17 cellular contexts compared by ENCODE assay signal in the genomic region with DNA sequence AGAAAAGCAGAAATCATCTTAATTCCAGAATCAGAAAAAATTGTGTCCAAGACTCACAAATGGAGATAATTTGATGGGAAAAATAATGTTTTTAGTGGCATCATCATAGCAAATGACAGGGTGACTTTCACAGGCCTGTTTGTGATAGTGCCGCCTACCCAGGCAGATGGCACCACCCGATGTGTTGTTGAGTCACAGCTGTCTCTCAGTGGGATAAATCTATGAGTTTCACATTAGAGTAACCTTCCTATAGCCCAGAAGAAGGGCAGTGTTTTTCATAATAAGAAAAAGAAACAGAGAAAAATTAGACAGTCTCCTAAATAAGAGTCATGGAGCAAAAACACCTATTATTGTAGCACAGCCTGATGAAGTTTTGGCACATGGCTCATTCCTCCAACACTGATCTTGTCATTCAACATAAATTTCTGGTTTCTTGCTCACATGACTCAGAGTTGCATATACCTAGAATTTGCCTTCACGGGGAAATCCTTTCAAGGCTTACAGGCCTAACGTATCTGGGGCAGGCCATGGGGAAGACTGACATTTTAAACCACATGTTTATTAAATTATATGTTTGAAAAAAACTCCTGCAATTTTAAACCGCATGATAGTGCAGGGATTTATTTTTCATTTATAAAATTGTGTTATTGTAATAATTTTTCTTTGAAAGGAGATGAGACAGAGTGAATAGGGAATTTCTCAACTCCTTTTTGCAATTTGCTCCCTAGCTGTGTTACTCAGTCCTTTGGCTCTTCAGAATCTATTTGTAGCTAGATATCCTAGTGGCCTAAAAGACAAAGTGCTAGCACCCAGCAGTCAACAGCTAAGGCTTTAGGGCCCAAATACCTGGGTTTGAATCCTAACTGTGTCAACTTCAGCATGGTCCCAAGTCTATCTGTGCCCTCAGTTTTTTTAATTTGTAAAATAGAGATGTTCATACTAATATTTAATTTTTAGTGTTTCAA.
DNase-seq lines count a peak whose midpoint lies in the region; ATAC-seq and TF ChIP-seq lines count a peak whose summit lies in the region.
"Had no signal": no experiment of that assay in that cellular context is flagged by ENCODE, and none has a peak within 500 bp of the region (broad histone marks: within the 10 kb centered on the region; RNA-seq: fewer than 3 reads in every experiment).

No MANE protein-coding gene starts in this region.

- peaks cover 17% of the 10 kb centered on the region for H3K4me1 ChIP-seq in Caco-2

- H3K36me3 Mint-ChIP-seq in HFFc6 (ENCODE audit: low read depth) = peaks cover 3% of the 10 kb centered on the region; the same call in 1 of the 2 replicates
- 0 out of 2 replicates have a peak, but pooled peaks cover 8% of the 10 kb centered on the region for H3K36me3 Mint-ChIP-seq in WTC11
- no peaks in the 10 kb centered on the region for H3K36me3 Mint-ChIP-seq in glutamatergic neuron (ENCODE audit: unreplicated experiment)
- no peaks in the 10 kb centered on the region for H3K36me3 Mint-ChIP-seq in osteocyte (ENCODE audit: unreplicated experiment)
- no peaks in the 10 kb centered on the region for H3K36me3 Mint-ChIP-seq in Caco-2 (ENCODE audit: insufficient read depth, unreplicated experiment)
- H3K36me3 Mint-ChIP-seq: activated naive CD4-positive, alpha-beta T cell treated with anti-CD3 and anti-CD28 coated beads, Interleukin-2, amount 50 U/mL, for 72 hours; type B pancreatic cell had no signal

- TF ChIP-seq CTCF in HFFc6 (IDR thresholded peaks at IDR 0.05) (0 out of 2 replicates have a peak, but pooled peaks have one; percentile 17), WTC11 (IDR thresholded peaks at IDR 0.05) (no peak), glutamatergic neuron (IDR thresholded peaks at IDR 0.05; ENCODE audit: partially characterized antibody, unreplicated experiment) (no peak), osteocyte (IDR thresholded peaks at IDR 0.05) (no peak), Caco-2 (IDR thresholded peaks at IDR 0.05; ENCODE audit: insufficient read depth in 1 of 2, low read depth in 1 of 2, low read length in 1 of 2, severe bottlenecking in 1 of 2, unreplicated experiment in 1 of 2) (no peak)

- H3K27me3 Mint-ChIP-seq in HFFc6 (ENCODE audit: insufficient read depth) = no peaks in the 10 kb centered on the region; the same call in 1 of the 2 replicates
- no peaks in the 10 kb centered on the region for H3K27me3 Mint-ChIP-seq in WTC11 (ENCODE audit: low read depth)
- H3K27me3 Mint-ChIP-seq in glutamatergic neuron (ENCODE audit: unreplicated experiment) = no peaks in the 10 kb centered on the region
- H3K27me3 Mint-ChIP-seq in osteocyte (ENCODE audit: unreplicated experiment) = no peaks in the 10 kb centered on the region
- H3K27me3 Mint-ChIP-seq in Caco-2 (ENCODE audit: insufficient read depth, unreplicated experiment) = no peaks in the 10 kb centered on the region
- H3K27me3 Mint-ChIP-seq: type B pancreatic cell had no signal

- peaks cover 14% of the 10 kb centered on the region; the same call in 1 of the 2 replicates for H3K9me3 ChIP-seq in Caco-2

- H3K4me1 Mint-ChIP-seq in HFFc6 (ENCODE audit: low read depth) = peaks cover 28% of the 10 kb centered on the region
- H3K4me1 Mint-ChIP-seq in WTC11 = peaks cover 20% of the 10 kb centered on the region
- H3K4me1 Mint-ChIP-seq in glutamatergic neuron (ENCODE audit: low read depth, unreplicated experiment) = peaks cover 21% of the 10 kb centered on the region
- peaks cover 6% of the 10 kb centered on the region for H3K4me1 Mint-ChIP-seq in osteocyte (ENCODE audit: unreplicated experiment)
- H3K4me1 Mint-ChIP-seq in Caco-2 (ENCODE audit: low read depth, unreplicated experiment) = peaks cover 21% of the 10 kb centered on the region

- intact Hi-C loops in Caco-2 (cut with micrococcal nuclease; ENCODE audit: unreplicated experiment) = loop anchor here (5.0 kb wide), 1 partner anchor 33 kb away; no protein-coding TSS in a partner anchor

- no peaks in the 10 kb centered on the region for H3K36me3 ChIP-seq in Caco-2 (ENCODE audit: control insufficient read depth, insufficient read depth, low read length)

- H3K4me3 ChIP-seq in Caco-2 (ENCODE audit: low read depth, low read length) = no peak overlapping the region

- POLR2A ChIA-PET in WTC11 (lab: Charles Lee) = no interaction called here
- POLR2A ChIA-PET in Caco-2 (lab: Charles Lee) = no interaction called here

- BruUV-seq in Caco-2 (replicated peaks; lab: Mats Ljungman, UMichigan) = no TSS peak

- no peaks in the 10 kb centered on the region; the same call in 1 of the 2 replicates for H3K9me3 Mint-ChIP-seq in HFFc6
- H3K9me3 Mint-ChIP-seq in WTC11 = peaks cover 18% of the 10 kb centered on the region
- H3K9me3 Mint-ChIP-seq in glutamatergic neuron (ENCODE audit: unreplicated experiment) = peaks cover 1% of the 10 kb centered on the region
- H3K9me3 Mint-ChIP-seq in osteocyte (ENCODE audit: unreplicated experiment) = peaks cover 5% of the 10 kb centered on the region
- peaks cover 16% of the 10 kb centered on the region for H3K9me3 Mint-ChIP-seq in Caco-2 (ENCODE audit: unreplicated experiment)
- H3K9me3 Mint-ChIP-seq: activated naive CD4-positive, alpha-beta T cell treated with anti-CD3 and anti-CD28 coated beads, Interleukin-2, amount 50 U/mL, for 72 hours; T-helper 1 cell treated with Interleukin-12 subunit alpha and Interleukin-12 subunit beta and Interleukin-4 antibody, amounts not matched to agents 30 μg/mL and 1 μg/mL, for 36 hours had no signal

- H3K27ac Mint-ChIP-seq in HFFc6 (peak overlapping the region; percentile 42), WTC11 (no peak overlapping the region), glutamatergic neuron (ENCODE audit: unreplicated experiment) (peak overlapping the region; percentile 59), osteocyte (ENCODE audit: unreplicated experiment) (no peak overlapping the region), Caco-2 (ENCODE audit: unreplicated experiment) (no peak overlapping the region)
- H3K27ac Mint-ChIP-seq: activated naive CD4-positive, alpha-beta T cell treated with anti-CD3 and anti-CD28 coated beads, Interleukin-2, amount 50 U/mL, for 72 hours; T-helper 1 cell treated with Interleukin-12 subunit alpha and Interleukin-12 subunit beta and Interleukin-4 antibody, amounts not matched to agents 30 μg/mL and 1 μg/mL, for 36 hours; type B pancreatic cell had no signal

- DNase-seq in DMS 273 (lab: John Stamatoyannopoulos, UW; ENCODE audit: unreplicated experiment) (peak; percentile 43), HFFc6 (no peak), WTC11 (ENCODE audit: low spot score) (no peak), glutamatergic neuron (no peak), osteocyte (ENCODE audit: extremely low spot score, unreplicated experiment) (no peak), NCI-H2081 treated with DMSO at 0.1 percent for 48 hours (lab: John Stamatoyannopoulos, UW) (no peak), mucosa of gallbladder (ENCODE audit: low spot score) (no peak), Caco-2 (no peak)
- DNase-seq: activated CD8-positive, alpha-beta memory T cell treated with anti-CD3 and anti-CD28 coated beads, Interleukin-2, amount 50 U/mL, for 48 hours; Calu3; kidney; stimulated activated CD4-positive, alpha-beta T cell treated with anti-CD3 and anti-CD28 coated beads, Interleukin-4, amount 100 ng/mL, for 4 hours had no signal

- CTCF ChIA-PET in WTC11 (lab: Charles Lee) (interaction anchor here (0.6 kb wide), 1 partner anchor 83 kb away, joined by 3 read pairs; no protein-coding TSS in a partner anchor), Caco-2 (lab: Charles Lee) (no interaction called here)

- H3K4me3 Mint-ChIP-seq in HFFc6 (no peak overlapping the region), WTC11 (no peak overlapping the region), glutamatergic neuron (ENCODE audit: unreplicated experiment) (no peak overlapping the region), osteocyte (ENCODE audit: unreplicated experiment) (no peak overlapping the region), Caco-2 (ENCODE audit: unreplicated experiment) (no peak overlapping the region)
- H3K4me3 Mint-ChIP-seq: T-helper 1 cell treated with Interleukin-12 subunit alpha and Interleukin-12 subunit beta and Interleukin-4 antibody, amounts not matched to agents 30 μg/mL and 1 μg/mL, for 36 hours; type B pancreatic cell had no signal

- no peaks in the 10 kb centered on the region for H3K27me3 ChIP-seq in Caco-2 (replicated peaks; ENCODE audit: control insufficient read depth, insufficient read depth, low read length)

- peak; percentile 69; the same call in 1 of the 2 replicates for ATAC-seq in WTC11
- ATAC-seq: activated CD4-positive, CD25-positive, alpha-beta regulatory T cell treated with anti-CD3 and anti-CD28 coated beads, Interleukin-2, amount 50 U/mL, for 24 hours; HCT116 had no signal

TF ChIP-seq in WTC11, 78 proteins besides CTCF, POLR2A, EP300 and RAD21 (continues in another document):
- TF ChIP-seq ZNF423 (CRISPR knock-in tag; IDR thresholded peaks at IDR 0.05) = no peak
- TF ChIP-seq, protein P1, sequence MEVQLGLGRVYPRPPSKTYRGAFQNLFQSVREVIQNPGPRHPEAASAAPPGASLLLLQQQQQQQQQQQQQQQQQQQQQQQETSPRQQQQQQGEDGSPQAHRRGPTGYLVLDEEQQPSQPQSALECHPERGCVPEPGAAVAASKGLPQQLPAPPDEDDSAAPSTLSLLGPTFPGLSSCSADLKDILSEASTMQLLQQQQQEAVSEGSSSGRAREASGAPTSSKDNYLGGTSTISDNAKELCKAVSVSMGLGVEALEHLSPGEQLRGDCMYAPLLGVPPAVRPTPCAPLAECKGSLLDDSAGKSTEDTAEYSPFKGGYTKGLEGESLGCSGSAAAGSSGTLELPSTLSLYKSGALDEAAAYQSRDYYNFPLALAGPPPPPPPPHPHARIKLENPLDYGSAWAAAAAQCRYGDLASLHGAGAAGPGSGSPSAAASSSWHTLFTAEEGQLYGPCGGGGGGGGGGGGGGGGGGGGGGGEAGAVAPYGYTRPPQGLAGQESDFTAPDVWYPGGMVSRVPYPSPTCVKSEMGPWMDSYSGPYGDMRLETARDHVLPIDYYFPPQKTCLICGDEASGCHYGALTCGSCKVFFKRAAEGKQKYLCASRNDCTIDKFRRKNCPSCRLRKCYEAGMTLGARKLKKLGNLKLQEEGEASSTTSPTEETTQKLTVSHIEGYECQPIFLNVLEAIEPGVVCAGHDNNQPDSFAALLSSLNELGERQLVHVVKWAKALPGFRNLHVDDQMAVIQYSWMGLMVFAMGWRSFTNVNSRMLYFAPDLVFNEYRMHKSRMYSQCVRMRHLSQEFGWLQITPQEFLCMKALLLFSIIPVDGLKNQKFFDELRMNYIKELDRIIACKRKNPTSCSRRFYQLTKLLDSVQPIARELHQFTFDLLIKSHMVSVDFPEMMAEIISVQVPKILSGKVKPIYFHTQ (CRISPR knock-in tag; IDR thresholded peaks at IDR 0.05) = no peak
- no peak for TF ChIP-seq SP1 (CRISPR knock-in tag; conservative IDR thresholded peaks at IDR 0.05)
- TF ChIP-seq NFATC4 (CRISPR knock-in tag; IDR thresholded peaks at IDR 0.05) = no peak

Comparison
In these comparisons a context has a peak if more than half of its experiments do, and no peak if none do; other contexts are left out.
1. H3K27ac Mint-ChIP-seq: peak in HFFc6 (single experiment) and glutamatergic neuron (single experiment); none in WTC11 (single experiment), osteocyte (single experiment) and Caco-2 (single experiment).